In the genomic region with DNA sequence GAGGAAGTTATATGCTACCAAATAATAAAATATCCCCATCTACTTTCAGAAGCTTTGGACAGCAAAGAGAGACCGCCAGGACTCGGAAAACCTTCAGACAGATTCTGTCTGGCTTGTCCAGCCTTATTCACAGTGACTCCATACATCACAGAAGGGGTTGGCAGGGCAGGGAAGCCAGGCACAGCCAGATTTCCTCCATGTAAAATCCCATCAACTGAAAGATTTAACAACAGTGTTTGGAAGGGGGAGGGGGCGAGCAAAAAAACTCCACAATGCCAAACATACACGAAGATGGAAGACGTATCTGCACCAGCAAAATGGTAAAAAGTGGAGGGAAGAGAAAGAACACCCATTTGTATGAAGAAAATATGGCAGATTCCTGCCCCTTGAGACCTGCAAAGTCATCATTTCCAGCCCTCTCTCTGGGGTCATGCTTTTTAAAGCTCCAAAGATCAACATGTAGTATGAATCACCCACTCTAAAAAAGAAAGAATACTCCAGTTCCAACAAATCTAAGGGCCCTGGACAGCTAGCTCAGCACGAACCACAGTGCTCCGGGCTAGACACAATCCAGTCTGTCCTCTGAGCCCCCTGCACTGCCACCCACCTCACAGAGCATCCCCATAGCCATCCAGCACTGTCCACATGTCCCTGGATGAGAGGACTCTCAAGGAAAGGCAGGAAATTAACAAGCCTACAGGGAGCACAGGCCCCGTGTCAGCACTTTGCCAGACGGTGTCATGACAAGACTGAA, we compare ENCODE assay signal across 20 cellular contexts.
DNase-seq lines count a peak whose midpoint lies in the region; ATAC-seq lines count a peak whose summit lies in the region.
"Had no signal": no experiment of that assay in that cellular context is flagged by ENCODE, and none has a peak within 500 bp of the region (broad histone marks: within the 10 kb centered on the region; RNA-seq: fewer than 3 reads in every experiment).

No MANE protein-coding gene starts in this region.

- WGBS in mesendoderm (ENCODE audit: extremely low coverage, insufficient coverage, low lambda C conversion rate) = no CpG with 5 or more reads among the region's 9 CpGs

- no peak overlapping the region for H2AK5ac ChIP-seq in mesendoderm (ENCODE audit: low read length)

- no peak overlapping the region for H3K9ac ChIP-seq in mesendoderm (ENCODE audit: low read length)

- no peaks in the 10 kb centered on the region for H3K27me3 ChIP-seq in mesendoderm (ENCODE audit: insufficient read depth, low read length, poor library complexity)
- H3K27me3 ChIP-seq: BE2C, hepatocyte, SJCRH30 had no signal

- no peak overlapping the region for H2BK15ac ChIP-seq in mesendoderm (replicated peaks; ENCODE audit: low read depth)

- ATAC-seq in sciatic nerve (peak; percentile 8), HG02884 (IDR thresholded peaks at IDR 0.05; ENCODE audit: unreplicated experiment) (no peak)
- ATAC-seq: GM23338; left cardiac atrium; natural killer cell treated with Interleukin-12 subunit alpha and Interleukin-12 subunit beta and Interleukin-15 and Interleukin-18, amount 100 ng/mL, for 72 hours had no signal

- H3K36me3 ChIP-seq in mesendoderm (ENCODE audit: control insufficient read depth, insufficient read depth, low read length) = no peaks in the 10 kb centered on the region
- H3K36me3 ChIP-seq: adrenal gland, BE2C, SJCRH30 had no signal

- intact Hi-C loops in sciatic nerve (cut with DNase I) = no loop called here

- H3K4me2 ChIP-seq in mesendoderm (ENCODE audit: low read length) = no peak overlapping the region
- H3K4me2 ChIP-seq: GM23338, hepatocyte had no signal

- H3K23ac ChIP-seq in mesendoderm (ENCODE audit: low read length) = no peak overlapping the region

- H3K56ac ChIP-seq in mesendoderm (ENCODE audit: low read length) = no peak overlapping the region

- H4K5ac ChIP-seq in mesendoderm (ENCODE audit: low read length) = no peak overlapping the region

- no peaks in the 10 kb centered on the region for H3K4me1 ChIP-seq in mesendoderm (ENCODE audit: control insufficient read depth, low read depth, low read length)
- H3K4me1 ChIP-seq: adrenal gland, BE2C, SJCRH30 had no signal

- H3K27ac ChIP-seq in mesendoderm (ENCODE audit: low read depth, low read length) = no peak overlapping the region
- H3K27ac ChIP-seq: adrenal gland, hepatocyte, SJCRH30 had no signal

- no peak overlapping the region for H3K4me3 ChIP-seq in mesendoderm (ENCODE audit: low read length)
- H3K4me3 ChIP-seq: adrenal gland, GM23338, hepatocyte, SJCRH30 had no signal

- DNase-seq in Caki2 (ENCODE audit: low read depth) (peak; percentile 4), M059J (ENCODE audit: low read depth) (peak; percentile 2), fibroblast of peridontal ligament (ENCODE audit: extremely low read depth) (peak; percentile 45), sciatic nerve (ENCODE audit: low spot score) (peak; percentile 43), NCI-H2029 (lab: John Stamatoyannopoulos, UW) (no peak), mesendoderm (no peak)
- no peak for DNase-seq in NK-92 treated with Interleukin-12 subunit alpha and Interleukin-12 subunit beta, amount 100 ng/mL, for 24 hours (lab: John Stamatoyannopoulos, UW)
- DNase-seq: activated CD4-positive, alpha-beta T cell treated with anti-CD3 and anti-CD28 coated beads for 4 hours; activated T-cell treated with anti-CD3 and anti-CD28 coated beads, Interleukin-2, amount 50 U/mL, for 48 hours; BE2C; DMS79; left cardiac atrium; SJCRH30; stimulated activated CD4-positive, alpha-beta T cell treated with anti-CD3 and anti-CD28 coated beads, Interleukin-4, amount 100 ng/mL, for 1 hour; T-helper 9 cell had no signal

- no peak overlapping the region for H4K8ac ChIP-seq in mesendoderm (ENCODE audit: low read depth, low read length)

- no peak overlapping the region for H2BK120ac ChIP-seq in mesendoderm (ENCODE audit: low read depth, low read length)

- H3K4ac ChIP-seq in mesendoderm (ENCODE audit: low read depth, low read length) = no peak overlapping the region

- in situ Hi-C loops in Caki2 (cut with HindIII; ENCODE audit: low pct_unique_long_range_greater_than_20kb, low sequenced_read_pairs) = no loop called here

- H3K79me1 ChIP-seq in mesendoderm (ENCODE audit: low read length) = no peaks in the 10 kb centered on the region

- H3K18ac ChIP-seq in mesendoderm (ENCODE audit: low read length) = no peak overlapping the region

- no peaks in the 10 kb centered on the region for H3K79me2 ChIP-seq in mesendoderm (ENCODE audit: control insufficient read depth, insufficient read depth, low read length)
- H3K79me2 ChIP-seq: hepatocyte had no signal

- no peak overlapping the region for H2BK5ac ChIP-seq in mesendoderm (ENCODE audit: low read length)

Comparison
In these comparisons a context has a peak if more than half of its experiments do, and no peak if none do; other contexts are left out.
1. DNase-seq: peak in Caki2 (single experiment), M059J (single experiment), fibroblast of peridontal ligament (single experiment) and sciatic nerve (single experiment); none in NCI-H2029 (single experiment), mesendoderm (single experiment) and NK-92 treated with Interleukin-12 subunit alpha and Interleukin-12 subunit beta, amount 100 ng/mL, for 24 hours (single experiment).